In the genomic region with DNA sequence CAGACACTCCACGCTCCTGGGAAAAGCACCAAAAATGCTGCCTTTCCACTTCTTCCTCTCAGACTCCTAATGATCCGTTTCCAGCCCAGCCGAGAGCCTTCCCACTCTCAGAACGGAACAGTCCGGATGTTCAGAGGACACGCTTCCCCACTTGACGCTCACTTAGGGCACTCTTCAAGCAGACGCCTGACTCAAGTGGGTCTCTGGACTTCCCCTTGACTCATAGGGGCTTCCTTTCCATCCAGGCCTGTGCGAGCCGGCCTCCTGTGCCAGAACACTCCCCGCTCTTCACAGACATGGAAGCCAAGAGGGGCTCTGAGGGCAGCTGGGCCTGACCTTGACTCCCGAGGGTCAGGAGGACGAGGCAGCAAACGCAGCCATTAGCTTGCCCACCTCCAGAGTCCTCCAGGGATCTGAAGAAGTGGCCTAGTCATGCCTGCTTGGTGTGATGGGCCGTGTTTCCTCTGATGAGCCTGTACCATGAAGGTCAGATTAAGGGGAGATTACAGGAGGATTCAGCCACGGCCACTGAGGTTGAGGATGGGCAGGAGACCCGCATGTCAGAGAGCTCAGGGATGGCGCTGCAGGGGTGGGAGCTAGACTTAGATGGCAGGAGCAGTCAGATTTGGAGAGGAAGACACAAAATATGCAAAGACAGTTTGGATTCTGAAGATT, we compare ENCODE assay signal across 19 cellular contexts.
DNase-seq lines count a peak whose midpoint lies in the region; ATAC-seq and TF ChIP-seq lines count a peak whose summit lies in the region.
"Had no signal": no experiment of that assay in that cellular context is flagged by ENCODE, and none has a peak within 500 bp of the region (broad histone marks: within the 10 kb centered on the region; RNA-seq: fewer than 3 reads in every experiment).

No MANE protein-coding gene starts in this region.

- TF ChIP-seq CTCF in activated B cell treated with CpG ODN at 0.5 μM for 24 hours (IDR thresholded peaks at IDR 0.05), result no peak

- DNase-seq in stimulated activated naive CD8-positive, alpha-beta T cell treated with anti-CD3 and anti-CD28 coated beads, Interleukin-15, Interleukin-2, amounts not matched to agents 100 U/mL and 50 U/mL, for 24 hours, result no peak
- DNase-seq in activated B cell treated with CpG ODN at 0.5 μM for 24 hours (no peak), memory B cell (ENCODE audit: low spot score in 2 of 2) (no peak), foreskin melanocyte (no peak), SK-N-DZ (ENCODE audit: low spot score) (no peak), GOT3 (lab: John Stamatoyannopoulos, UW) (no peak)
- DNase-seq: ACHN; activated CD8-positive, alpha-beta T cell treated with anti-CD3 and anti-CD28 coated beads for 36 hours; HCEC 1CT; mammary epithelial cell; NCI-H2171; spleen; stimulated activated CD4-positive, alpha-beta T cell treated with anti-CD3 and anti-CD28 coated beads, Interleukin-4, amount 100 ng/mL, for 1 hour; stimulated activated naive CD4-positive, alpha-beta T cell treated with Interleukin-2 at 50 U/mL for 16 hours; T-helper 9 cell; transverse colon had no signal

- intact Hi-C loops in activated B cell treated with CpG ODN at 0.5 μM for 24 hours (cut with micrococcal nuclease), result no loop called here

- H3K27me3 Mint-ChIP-seq in stimulated activated naive CD8-positive, alpha-beta T cell treated with anti-CD3 and anti-CD28 coated beads, Interleukin-15, Interleukin-2, amounts not matched to agents 100 ng/mL and 50 ng/mL, for 24 hours, result no peaks in the 10 kb centered on the region
- H3K27me3 Mint-ChIP-seq in activated B cell treated with CpG ODN at 0.5 μM for 24 hours (peaks cover 2% of the 10 kb centered on the region), memory B cell (peaks cover 7% of the 10 kb centered on the region)
- H3K27me3 Mint-ChIP-seq: activated CD8-positive, alpha-beta T cell treated with anti-CD3 and anti-CD28 coated beads for 36 hours had no signal

- CTCF ChIA-PET in activated B cell treated with CpG ODN at 0.5 μM for 24 hours (lab: Charles Lee), result no interaction called here

- H3K9me3 Mint-ChIP-seq in stimulated activated naive CD8-positive, alpha-beta T cell treated with anti-CD3 and anti-CD28 coated beads, Interleukin-15, Interleukin-2, amounts not matched to agents 100 ng/mL and 50 ng/mL, for 24 hours, result no peaks in the 10 kb centered on the region
- no peaks in the 10 kb centered on the region for H3K9me3 Mint-ChIP-seq in activated B cell treated with CpG ODN at 0.5 μM for 24 hours
- H3K9me3 Mint-ChIP-seq in memory B cell, result no peaks in the 10 kb centered on the region
- H3K9me3 Mint-ChIP-seq: activated CD8-positive, alpha-beta T cell treated with anti-CD3 and anti-CD28 coated beads for 36 hours; central memory CD8-positive, alpha-beta T cell had no signal

- H3K4me1 Mint-ChIP-seq in stimulated activated naive CD8-positive, alpha-beta T cell treated with anti-CD3 and anti-CD28 coated beads, Interleukin-15, Interleukin-2, amounts not matched to agents 100 ng/mL and 50 ng/mL, for 24 hours (ENCODE audit: low read depth), result no peaks in the 10 kb centered on the region
- peaks cover 8% of the 10 kb centered on the region for H3K4me1 Mint-ChIP-seq in activated B cell treated with CpG ODN at 0.5 μM for 24 hours
- peaks cover 10% of the 10 kb centered on the region for H3K4me1 Mint-ChIP-seq in memory B cell
- H3K4me1 Mint-ChIP-seq: central memory CD8-positive, alpha-beta T cell had no signal

- H3K36me3 Mint-ChIP-seq in stimulated activated naive CD8-positive, alpha-beta T cell treated with anti-CD3 and anti-CD28 coated beads, Interleukin-15, Interleukin-2, amounts not matched to agents 100 ng/mL and 50 ng/mL, for 24 hours (ENCODE audit: low read depth), result no peaks in the 10 kb centered on the region
- no peaks in the 10 kb centered on the region for H3K36me3 Mint-ChIP-seq in activated B cell treated with CpG ODN at 0.5 μM for 24 hours (ENCODE audit: low read depth)
- H3K36me3 Mint-ChIP-seq in memory B cell, result no peaks in the 10 kb centered on the region

- ATAC-seq in stimulated activated naive CD8-positive, alpha-beta T cell treated with anti-CD3 and anti-CD28 coated beads, Interleukin-15, Interleukin-2, amounts not matched to agents 100 U/mL and 50 U/mL, for 24 hours, result no peak
- peak; percentile 78 for ATAC-seq in activated B cell treated with CpG ODN at 0.5 μM for 24 hours (ENCODE audit: low read depth)
- ATAC-seq in memory B cell (ENCODE audit: low read depth), result peak; percentile 29
- ATAC-seq in HG03571 (IDR thresholded peaks at IDR 0.05; ENCODE audit: unreplicated experiment), result no peak
- ATAC-seq: activated CD8-positive, alpha-beta T cell treated with anti-CD3 and anti-CD28 coated beads for 36 hours had no signal

- POLR2A ChIA-PET in activated B cell treated with CpG ODN at 0.5 μM for 24 hours (lab: Charles Lee), result no interaction called here

- H3K4me3 Mint-ChIP-seq in stimulated activated naive CD8-positive, alpha-beta T cell treated with anti-CD3 and anti-CD28 coated beads, Interleukin-15, Interleukin-2, amounts not matched to agents 100 ng/mL and 50 ng/mL, for 24 hours, result no peak overlapping the region
- H3K4me3 Mint-ChIP-seq in activated B cell treated with CpG ODN at 0.5 μM for 24 hours, result no peak overlapping the region
- no peak overlapping the region for H3K4me3 Mint-ChIP-seq in memory B cell
- H3K4me3 Mint-ChIP-seq: activated CD8-positive, alpha-beta T cell treated with anti-CD3 and anti-CD28 coated beads for 36 hours; central memory CD8-positive, alpha-beta T cell had no signal

- H3K27ac Mint-ChIP-seq in stimulated activated naive CD8-positive, alpha-beta T cell treated with anti-CD3 and anti-CD28 coated beads, Interleukin-15, Interleukin-2, amounts not matched to agents 100 ng/mL and 50 ng/mL, for 24 hours, result peak overlapping the region; percentile 9
- H3K27ac Mint-ChIP-seq in activated B cell treated with CpG ODN at 0.5 μM for 24 hours (no peak overlapping the region), memory B cell (no peak overlapping the region)
- H3K27ac Mint-ChIP-seq: activated CD8-positive, alpha-beta T cell treated with anti-CD3 and anti-CD28 coated beads for 36 hours had no signal

Comparison
In these comparisons a context has a peak if more than half of its experiments do, and no peak if none do; other contexts are left out.
1. ATAC-seq: peak in activated B cell treated with CpG ODN at 0.5 μM for 24 hours (single experiment) and memory B cell (single experiment); none in stimulated activated naive CD8-positive, alpha-beta T cell treated with anti-CD3 and anti-CD28 coated beads, Interleukin-15, Interleukin-2, amounts not matched to agents 100 U/mL and 50 U/mL, for 24 hours (single experiment) and HG03571 (single experiment).